ENCODE assay signal across 27 cellular contexts in the genomic region with DNA sequence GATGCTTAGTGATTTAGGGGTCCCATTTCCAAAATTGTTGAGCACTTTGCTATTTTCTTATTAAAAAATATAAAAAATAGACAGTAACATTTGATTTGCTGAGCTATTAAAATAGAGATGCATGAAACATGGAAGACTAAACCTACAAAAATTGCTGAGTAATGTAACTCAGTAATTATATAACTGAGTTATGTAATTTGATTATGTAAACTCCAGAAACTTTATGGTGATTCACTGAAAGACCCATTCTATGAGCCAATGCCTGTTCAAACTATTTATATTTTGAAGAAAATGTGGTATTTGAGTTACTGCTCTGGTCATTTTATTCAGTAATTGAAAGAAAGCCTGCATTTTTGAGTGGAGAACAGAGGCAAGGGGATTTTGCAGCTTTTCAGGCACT.
"Had no signal": no experiment of that assay in that cellular context is flagged by ENCODE, and none has a peak within 500 bp of the region (broad histone marks: within the 10 kb centered on the region; RNA-seq: fewer than 3 reads in every experiment).

No MANE protein-coding gene starts in this region.

- ATAC-seq: activated naive CD8-positive, alpha-beta T cell treated with anti-CD3 and anti-CD28 coated beads, Interleukin-2, amount 50 U/mL, for 24 hours; left cardiac atrium; left ventricle myocardium superior; mucosa of descending colon; natural killer cell treated with Interleukin-12 subunit alpha and Interleukin-12 subunit beta and Interleukin-15 and Interleukin-18, amount 100 ng/mL, for 72 hours; right cardiac atrium had no signal

- H3K27ac Mint-ChIP-seq: activated CD4-positive, alpha-beta memory T cell treated with anti-CD3 and anti-CD28 coated beads, Interleukin-2, amount 10 ng/mL, durations not matched to agents 7 days and 5 days; activated CD4-positive, alpha-beta T cell treated with anti-CD3 and anti-CD28 coated beads, Interleukin-2, amount 10 ng/mL, durations not matched to agents 7 days and 5 days; activated naive CD4-positive, alpha-beta T cell treated with anti-CD3 and anti-CD28 coated beads, Interleukin-2, amount 50 U/mL, for 24 hours; activated naive CD8-positive, alpha-beta T cell treated with anti-CD3 and anti-CD28 coated beads, Interleukin-2, amount 50 U/mL, for 24 hours; activated T-cell treated with anti-CD3 and anti-CD28 coated beads, Interleukin-2, amount 50 U/mL, for 24 hours; dendritic cell treated with granulocyte-macrophage colony-stimulating factor and Interleukin-4, amounts not matched to agents 40 ng/mL and 50 ng/mL, for 4 days; natural killer cell treated with Interleukin-12 subunit alpha and Interleukin-12 subunit beta and Interleukin-15 and Interleukin-18, amount 100 ng/mL, for 72 hours had no signal

- H3K9me3 Mint-ChIP-seq: activated CD4-positive, alpha-beta memory T cell treated with anti-CD3 and anti-CD28 coated beads, Interleukin-2, amount 10 ng/mL, durations not matched to agents 7 days and 5 days; activated CD4-positive, alpha-beta T cell treated with anti-CD3 and anti-CD28 coated beads, Interleukin-2, amount 10 ng/mL, durations not matched to agents 7 days and 5 days; activated naive CD4-positive, alpha-beta T cell treated with anti-CD3 and anti-CD28 coated beads, Interleukin-2, amount 50 U/mL, for 24 hours; activated T-cell treated with anti-CD3 and anti-CD28 coated beads, Interleukin-2, amount 50 U/mL, for 24 hours; dendritic cell treated with granulocyte-macrophage colony-stimulating factor and Interleukin-4, amounts not matched to agents 40 ng/mL and 50 ng/mL, for 4 days had no signal

- H3K4me3 Mint-ChIP-seq: activated CD4-positive, alpha-beta memory T cell treated with anti-CD3 and anti-CD28 coated beads, Interleukin-2, amount 10 ng/mL, durations not matched to agents 7 days and 5 days; activated CD4-positive, alpha-beta T cell treated with anti-CD3 and anti-CD28 coated beads, Interleukin-2, amount 10 ng/mL, durations not matched to agents 7 days and 5 days; activated naive CD4-positive, alpha-beta T cell treated with anti-CD3 and anti-CD28 coated beads, Interleukin-2, amount 50 U/mL, for 24 hours; activated naive CD8-positive, alpha-beta T cell treated with anti-CD3 and anti-CD28 coated beads, Interleukin-2, amount 50 U/mL, for 24 hours; activated T-cell treated with anti-CD3 and anti-CD28 coated beads, Interleukin-2, amount 50 U/mL, for 24 hours; dendritic cell treated with granulocyte-macrophage colony-stimulating factor and Interleukin-4, amounts not matched to agents 40 ng/mL and 50 ng/mL, for 4 days; natural killer cell treated with Interleukin-12 subunit alpha and Interleukin-12 subunit beta and Interleukin-15 and Interleukin-18, amount 100 ng/mL, for 72 hours had no signal

- H3K9me3 ChIP-seq: mucosa of descending colon, spleen, testis, transverse colon had no signal

- H3K27me3 Mint-ChIP-seq: activated CD4-positive, alpha-beta memory T cell treated with anti-CD3 and anti-CD28 coated beads, Interleukin-2, amount 10 ng/mL, durations not matched to agents 7 days and 5 days; activated CD4-positive, alpha-beta T cell treated with anti-CD3 and anti-CD28 coated beads, Interleukin-2, amount 10 ng/mL, durations not matched to agents 7 days and 5 days; activated naive CD4-positive, alpha-beta T cell treated with anti-CD3 and anti-CD28 coated beads, Interleukin-2, amount 50 U/mL, for 24 hours; activated naive CD8-positive, alpha-beta T cell treated with anti-CD3 and anti-CD28 coated beads, Interleukin-2, amount 50 U/mL, for 24 hours; activated T-cell treated with anti-CD3 and anti-CD28 coated beads, Interleukin-2, amount 50 U/mL, for 24 hours; dendritic cell treated with granulocyte-macrophage colony-stimulating factor and Interleukin-4, amounts not matched to agents 40 ng/mL and 50 ng/mL, for 4 days; natural killer cell treated with Interleukin-12 subunit alpha and Interleukin-12 subunit beta and Interleukin-15 and Interleukin-18, amount 100 ng/mL, for 72 hours had no signal

- DNase-seq: activated CD4-positive, alpha-beta memory T cell treated with anti-CD3 and anti-CD28 coated beads, Interleukin-2, amount 10 ng/mL, durations not matched to agents 7 days and 5 days; activated CD4-positive, alpha-beta T cell treated with anti-CD3 and anti-CD28 coated beads for 1 hour; activated CD4-positive, alpha-beta T cell treated with anti-CD3 and anti-CD28 coated beads, Interleukin-2, amount 10 ng/mL, durations not matched to agents 7 days and 5 days; activated CD8-positive, alpha-beta memory T cell treated with anti-CD3 and anti-CD28 coated beads, Interleukin-2, amount 50 U/mL, for 48 hours; activated gamma-delta T cell; activated naive CD8-positive, alpha-beta T cell treated with anti-CD3 and anti-CD28 coated beads, Interleukin-2, amount 50 U/mL, for 24 hours; activated T-cell treated with anti-CD3 and anti-CD28 coated beads, Interleukin-2, amount 50 U/mL, for 24 hours; amygdala; caudate nucleus; head of caudate nucleus; hippocampal formation; left cardiac atrium; left ventricle myocardium superior; mucosa of descending colon; posterior cingulate gyrus; right cardiac atrium; spleen; stimulated activated CD4-positive, alpha-beta T cell treated with anti-CD3 and anti-CD28 coated beads, Interleukin-2, amount 100 ng/mL, for 48 hours; stimulated activated naive CD4-positive, alpha-beta T cell treated with Interleukin-2 at 50 U/mL for 16 hours; T1000; testis; transverse colon; WERI-Rb-1 had no signal

- H3K27me3 ChIP-seq: spleen, testis, transverse colon had no signal

- H3K4me1 Mint-ChIP-seq: activated CD4-positive, alpha-beta memory T cell treated with anti-CD3 and anti-CD28 coated beads, Interleukin-2, amount 10 ng/mL, durations not matched to agents 7 days and 5 days; activated CD4-positive, alpha-beta T cell treated with anti-CD3 and anti-CD28 coated beads, Interleukin-2, amount 10 ng/mL, durations not matched to agents 7 days and 5 days; activated naive CD4-positive, alpha-beta T cell treated with anti-CD3 and anti-CD28 coated beads, Interleukin-2, amount 50 U/mL, for 24 hours; activated naive CD8-positive, alpha-beta T cell treated with anti-CD3 and anti-CD28 coated beads, Interleukin-2, amount 50 U/mL, for 24 hours had no signal

- H3K4me1 ChIP-seq: spleen, testis, transverse colon had no signal

- H3K27ac ChIP-seq: epithelial cell of prostate, spleen, testis, transverse colon, WERI-Rb-1 had no signal

- H3K36me3 ChIP-seq: spleen, transverse colon, WERI-Rb-1 had no signal

- H3K36me3 Mint-ChIP-seq: activated naive CD4-positive, alpha-beta T cell treated with anti-CD3 and anti-CD28 coated beads, Interleukin-2, amount 50 U/mL, for 24 hours; natural killer cell treated with Interleukin-12 subunit alpha and Interleukin-12 subunit beta and Interleukin-15 and Interleukin-18, amount 100 ng/mL, for 72 hours had no signal

- H3K4me3 ChIP-seq: mucosa of descending colon, spleen, testis, transverse colon had no signal
